In the genomic region with DNA sequence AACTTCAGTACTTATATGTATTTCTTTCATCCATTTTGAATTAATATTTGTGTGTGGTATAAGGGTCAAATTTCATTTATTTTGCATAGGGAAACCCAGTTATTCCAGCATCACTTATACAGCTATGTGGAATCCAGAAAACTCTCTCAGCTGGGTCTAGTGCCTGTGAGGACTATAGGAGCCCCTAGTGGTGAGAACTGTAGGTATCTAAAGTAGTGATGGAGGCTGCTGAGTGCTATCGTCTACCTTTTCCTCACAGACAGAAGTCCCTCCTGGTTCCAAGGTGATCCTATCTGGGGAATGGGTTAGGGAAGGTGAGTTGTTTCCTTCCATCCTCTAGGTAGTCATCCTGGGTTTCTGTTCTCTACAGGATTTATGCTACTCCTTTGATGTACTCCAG, we compare ENCODE assay signal across 10 cellular contexts.
DNase-seq lines count a peak whose midpoint lies in the region; ATAC-seq and TF ChIP-seq lines count a peak whose summit lies in the region.
"Had no signal": no experiment of that assay in that cellular context is flagged by ENCODE, and none has a peak within 500 bp of the region (broad histone marks: within the 10 kb centered on the region; RNA-seq: fewer than 3 reads in every experiment).

No MANE protein-coding gene starts in this region.

- no peak overlapping the region for H3K27ac Mint-ChIP-seq in chondrocyte (ENCODE audit: unreplicated experiment)

- H3K36me3 Mint-ChIP-seq in chondrocyte (ENCODE audit: low read depth): no peaks in the 10 kb centered on the region

- H3K27me3 ChIP-seq in MM.1S (replicated peaks; ENCODE audit: insufficient read depth, low read length) (no peaks in the 10 kb centered on the region), spleen (replicated peaks in 1 of 7) (no peaks in the 10 kb centered on the region)

- TF ChIP-seq POLR2A in spleen (IDR thresholded peaks at IDR 0.05): no peak

- no peaks in the 10 kb centered on the region for H3K27me3 Mint-ChIP-seq in chondrocyte (ENCODE audit: low read depth)

- no peaks in the 10 kb centered on the region for H3K79me2 ChIP-seq in MM.1S (ENCODE audit: low read length)

- no peaks in the 10 kb centered on the region for H3K4me1 Mint-ChIP-seq in chondrocyte (ENCODE audit: low read depth)

- no peaks in the 10 kb centered on the region for H3K4me1 ChIP-seq in MM.1S (ENCODE audit: low read length)
- peaks cover 0 to 15% (median 0%) of the 10 kb centered on the region in 6 donors for H3K4me1 ChIP-seq in spleen

- no peaks in the 10 kb centered on the region for H4K20me1 ChIP-seq in MM.1S (ENCODE audit: insufficient read depth, low read length)

- no peak overlapping the region for H2AFZ ChIP-seq in MM.1S (ENCODE audit: low read length)

- no peak overlapping the region for H3K4me3 Mint-ChIP-seq in chondrocyte (ENCODE audit: unreplicated experiment)

- peak; percentile 21; the same call in 1 of the 2 replicates for TF ChIP-seq CTCF in MM.1S (IDR thresholded peaks at IDR 0.05; ENCODE audit: low read length)
- TF ChIP-seq CTCF in chondrocyte (IDR thresholded peaks at IDR 0.05): peak; percentile 71
- TF ChIP-seq CTCF in spleen (IDR thresholded peaks at IDR 0.05 in 8 of 11, conservative IDR thresholded peaks at IDR 0.05 in 3 of 11): peak in 1 of 11 experiments; percentile 19

- peak; percentile 12 to 25 for DNase-seq in SHP77 (lab: John Stamatoyannopoulos, UW)
- no peak for DNase-seq in SHP77 treated with DMSO at 0.1 percent for 48 hours (lab: John Stamatoyannopoulos, UW)
- no peak for DNase-seq in MM.1S
- no peak for DNase-seq in chondrocyte (ENCODE audit: low spot score)
- no peak for DNase-seq in spleen
- no peak for DNase-seq in NCI-H187 treated with DMSO at 0.1 percent for 48 hours (lab: John Stamatoyannopoulos, UW)
- DNase-seq in NCI-H187 (lab: John Stamatoyannopoulos, UW): no peak
- DNase-seq: aorta, C1 segment of cervical spinal cord had no signal

- H3K9me3 Mint-ChIP-seq in chondrocyte (ENCODE audit: low read depth): peaks cover 4% of the 10 kb centered on the region

- H3K27ac ChIP-seq in MM.1S (ENCODE audit: low read length) (no peak overlapping the region), spleen (peak overlapping the region in 5 of 8 donors; percentile 4 to 79 (median 53))

- intact Hi-C loops in spleen (cut with DNase I; ENCODE audit: low total_unique reads): no loop called here

- H3K9me3 ChIP-seq in MM.1S (replicated peaks; ENCODE audit: insufficient read depth, low read length) (no peaks in the 10 kb centered on the region), spleen (peaks cover 0 to 17% (median 5%) of the 10 kb centered on the region in 8 donors)

- H3K36me3 ChIP-seq in MM.1S (replicated peaks; ENCODE audit: insufficient read depth, low read length) (no peaks in the 10 kb centered on the region), spleen (no peaks in the 10 kb centered on the region)

- 72 to 90% (median 80%) methylated on average over 1 of the region's 1 CpG for WGBS in spleen, 5 donors

- no peak overlapping the region for H3K4me2 ChIP-seq in MM.1S (ENCODE audit: low read depth, low read length)

- H3K4me3 ChIP-seq in MM.1S (ENCODE audit: low read length): no peak overlapping the region
- H3K4me3 ChIP-seq in spleen: no peak overlapping the region

- H3K9ac ChIP-seq in MM.1S (ENCODE audit: low read length): no peak overlapping the region

- no peak for ATAC-seq in GM21515 (IDR thresholded peaks at IDR 0.05; ENCODE audit: unreplicated experiment)

- H3F3A ChIP-seq in MM.1S (ENCODE audit: insufficient read depth, low read length): no peaks in the 10 kb centered on the region

- H3K9me2 ChIP-seq in MM.1S (replicated peaks; ENCODE audit: insufficient read depth, low read length): no peaks in the 10 kb centered on the region

Comparison
In these comparisons a context has a peak if more than half of its experiments do, and no peak if none do; other contexts are left out.
1. DNase-seq: peak in SHP77 (2 of 2); none in SHP77 treated with DMSO at 0.1 percent for 48 hours (single experiment), MM.1S (single experiment), chondrocyte (single experiment), spleen (single experiment), NCI-H187 treated with DMSO at 0.1 percent for 48 hours (single experiment) and NCI-H187 (0 of 2).